In the genomic region with DNA sequence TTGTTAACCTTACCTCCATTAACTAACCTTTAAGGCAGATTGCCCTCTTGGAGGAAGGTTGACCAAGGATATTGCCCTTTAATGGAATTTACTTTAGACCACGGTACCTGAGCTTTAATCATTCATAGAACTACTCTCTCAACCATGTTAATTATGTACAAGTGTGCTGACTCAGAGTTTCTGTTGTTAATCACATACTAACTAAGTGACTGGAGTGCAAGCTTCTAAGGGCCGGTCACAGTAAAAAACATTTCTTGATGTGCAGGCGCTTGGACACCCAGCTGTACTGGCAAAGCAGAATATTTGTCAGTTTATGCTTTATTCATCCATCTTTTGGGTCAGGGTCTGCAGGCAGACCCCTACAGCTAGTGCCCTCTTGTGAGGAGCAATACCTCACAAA, we compare ENCODE assay signal across 15 cellular contexts. TPM values are rescaled to one million over a fixed set of nuclear protein-coding genes. Genes with fewer than 3 reads are reported as not detected.
"Had no signal": no experiment of that assay in that cellular context is flagged by ENCODE, and none has a peak within 500 bp of the region (broad histone marks: within the 10 kb centered on the region; RNA-seq: fewer than 3 reads in every experiment).

No MANE protein-coding gene starts in this region.

RNA-seq across cellular contexts. Expression of gene HSFY1, which starts 6.6 kb away (rescaled TPM):
- total RNA-seq: activated B cell treated with CpG ODN at 0.5 μM for 24 hours; activated CD4-positive, alpha-beta memory T cell treated with anti-CD3 and anti-CD28 coated beads for 36 hours; activated CD4-positive, alpha-beta memory T cell treated with anti-CD3 and anti-CD28 coated beads, Interleukin-2, amount 10 ng/mL, durations not matched to agents 7 days and 5 days; activated CD4-positive, alpha-beta T cell treated with anti-CD3 and anti-CD28 coated beads for 36 hours; activated CD4-positive, alpha-beta T cell treated with anti-CD3 and anti-CD28 coated beads, Interleukin-2, amount 10 ng/mL, durations not matched to agents 24 days and 14 days; activated CD4-positive, alpha-beta T cell treated with anti-CD3 and anti-CD28 coated beads, Interleukin-2, amount 10 ng/mL, durations not matched to agents 7 days and 5 days; activated CD8-positive, alpha-beta memory T cell treated with anti-CD3 and anti-CD28 coated beads for 36 hours; activated CD8-positive, alpha-beta memory T cell treated with anti-CD3 and anti-CD28 coated beads, Interleukin-2, amount 10 ng/mL, durations not matched to agents 7 days and 5 days; activated CD8-positive, alpha-beta T cell treated with anti-CD3 and anti-CD28 coated beads for 36 hours; activated CD8-positive, alpha-beta T cell treated with anti-CD3 and anti-CD28 coated beads, Interleukin-2, amount 10 ng/mL, durations not matched to agents 7 days and 5 days; T-cell; T-helper 1 cell treated with Interleukin-12 subunit alpha and Interleukin-12 subunit beta and Interleukin-4 antibody, amounts not matched to agents 30 ng/mL and 1 ng/mL, for 36 hours; T-helper 17 cell; T-helper 2 cell treated with Interferon-gamma antibody and Interleukin-4, amounts not matched to agents 100 ng/mL and 5 ng/mL, for 36 hours; WTC11 had no signal
